In the genomic region with DNA sequence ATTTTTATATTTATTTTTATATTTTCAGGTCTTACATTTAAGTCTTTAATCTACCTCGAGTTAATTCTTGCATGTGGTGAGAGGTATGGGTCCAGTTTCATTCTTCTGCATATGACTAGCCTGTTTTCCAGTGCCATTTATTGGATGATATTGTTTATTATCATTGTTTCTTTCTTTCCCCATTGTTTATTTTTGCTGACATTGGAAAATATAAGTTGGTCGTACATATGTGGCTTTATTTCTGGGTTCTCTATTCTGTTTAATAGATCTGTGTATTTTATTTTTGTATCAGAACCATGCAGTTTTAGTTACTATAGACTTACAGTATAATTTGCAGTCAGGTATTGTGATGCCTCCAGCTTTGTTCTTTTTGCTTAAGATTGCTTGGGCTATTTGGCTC, we compare ENCODE assay signal across 20 cellular contexts.
DNase-seq lines count a peak whose midpoint lies in the region; ATAC-seq, FAIRE-seq and TF ChIP-seq lines count a peak whose summit lies in the region.
"Had no signal": no experiment of that assay in that cellular context is flagged by ENCODE, and none has a peak within 500 bp of the region (broad histone marks: within the 10 kb centered on the region; RNA-seq: fewer than 3 reads in every experiment).

No MANE protein-coding gene starts in this region.

- no peak overlapping the region for H4K8ac ChIP-seq in H1 (ENCODE audit: extremely low read depth, insufficient read depth, low read length)

- H3K36me3 ChIP-seq in HepG2 (replicated peaks in 1 of 2; ENCODE audit: control insufficient read depth in 1 of 2, insufficient read depth in 2 of 2, low read length in 2 of 2) (no peaks in the 10 kb centered on the region), right lobe of liver (no peaks in the 10 kb centered on the region), K562 (ENCODE audit: control insufficient read depth, insufficient read depth, low read length) (no peaks in the 10 kb centered on the region), H1 (ENCODE audit: control insufficient read depth in 2 of 4, insufficient read depth in 4 of 4, low read length in 3 of 4) (no peaks in the 10 kb centered on the region)
- H3K36me3 ChIP-seq: BLaER1 treated with 17β-estradiol and CSF1 and Interleukin-3, amounts not matched to agents 10 nM and 100 nM had no signal

- no peak overlapping the region for H2BK5ac ChIP-seq in H1 (ENCODE audit: low read depth, low read length)

- WGBS in HepG2 (ENCODE audit: low lambda C conversion rate): under 1% methylated on average over 2 of the region's 2 CpGs
- WGBS in right lobe of liver (ENCODE audit: insufficient coverage, low coverage, low lambda C conversion rate, missing lambda C conversion rate): 35% methylated on average over 2 of the region's 2 CpGs
- 0% methylated on average over 2 of the region's 2 CpGs for WGBS in K562 (ENCODE audit: insufficient coverage, low coverage, missing lambda C conversion rate)
- WGBS in H1 (ENCODE audit: extremely low coverage in 1 of 2, insufficient coverage in 1 of 2, insufficient read length in 1 of 2, insufficient replicate concordance in 2 of 2, low coverage in 1 of 2, low lambda C conversion rate in 2 of 2, missing lambda C conversion rate in 1 of 2), 2 experiments: 93% methylated on average over 2 of the region's 2 CpGs; no CpG with 5 or more reads in 1 of the 2 experiments

- CTCF ChIA-PET in HepG2 (lab: Yijun Ruan, JAX; ENCODE audit: low intra/inter-chr PET ratio, low total read pairs) (no interaction called here), K562 (lab: Yijun Ruan, JAX; ENCODE audit: low intra/inter-chr PET ratio) (no interaction called here), H1 (lab: Charles Lee; ENCODE audit: partially characterized antibody) (interaction anchor here (0.7 to 3.2 kb wide), 3 partner anchors 13 to 218 kb away, joined by 4 to 14 read pairs (median 5); no protein-coding TSS in a partner anchor)
- CTCF ChIA-PET in activated naive CD4-positive, alpha-beta T cell treated with anti-CD3 and anti-CD28 coated beads for 36 hours (lab: Charles Lee): interaction anchor here (0.6 kb wide), 1 partner anchor 533 kb away, joined by 3 read pairs; no protein-coding TSS in a partner anchor

- no peak overlapping the region for H2AK5ac ChIP-seq in H1 (ENCODE audit: low read depth, low read length)

- no peak for ATAC-seq in HepG2
- no peak for ATAC-seq in right lobe of liver
- no peak for ATAC-seq in K562
- no peak for ATAC-seq in HG03460 (IDR thresholded peaks at IDR 0.05; ENCODE audit: unreplicated experiment)
- ATAC-seq: CD8-positive, alpha-beta T cell had no signal

- in situ Hi-C loops in HepG2 (cut with HindIII; ENCODE audit: extremely low pct_ligation_motif_present, low pct_unique_long_range_greater_than_20kb): no loop called here
- in situ Hi-C loops in K562 (cut with MboI): no loop called here

- H3K23ac ChIP-seq in H1 (ENCODE audit: insufficient read length): no peak overlapping the region

- H2BK12ac ChIP-seq in H1 (ENCODE audit: low read depth, low read length): no peak overlapping the region

- H2AFZ ChIP-seq in HepG2 (ENCODE audit: low read length): no peak overlapping the region
- no peak overlapping the region for H2AFZ ChIP-seq in K562 (ENCODE audit: low read depth, low read length)
- no peak overlapping the region for H2AFZ ChIP-seq in H1 (ENCODE audit: low read length)

- no peak overlapping the region for H2BK120ac ChIP-seq in H1 (replicated peaks; ENCODE audit: low read depth, low read length)

- H3K4me1 ChIP-seq in HepG2 (ENCODE audit: insufficient read depth, low read length) (no peaks in the 10 kb centered on the region), right lobe of liver (no peaks in the 10 kb centered on the region), K562 (replicated peaks in 1 of 2; ENCODE audit: control insufficient read depth in 2 of 2, insufficient read depth in 2 of 2, low read length in 2 of 2) (no peaks in the 10 kb centered on the region), H1 (replicated peaks in 1 of 4; ENCODE audit: control insufficient read depth in 3 of 4, insufficient read depth in 4 of 4, low read length in 3 of 4) (no peaks in the 10 kb centered on the region)
- H3K4me1 ChIP-seq: BLaER1 treated with 17β-estradiol and CSF1 and Interleukin-3, amounts not matched to agents 10 nM and 100 nM; Caco-2 had no signal

- H2BK15ac ChIP-seq in H1 (ENCODE audit: low read length): no peak overlapping the region

- no peaks in the 10 kb centered on the region for H4K20me1 ChIP-seq in HepG2 (ENCODE audit: insufficient read depth, low read length)
- no peaks in the 10 kb centered on the region for H4K20me1 ChIP-seq in K562 (replicated peaks; ENCODE audit: control insufficient read depth, insufficient read depth, low read length)
- no peaks in the 10 kb centered on the region for H4K20me1 ChIP-seq in H1 (replicated peaks in 1 of 2; ENCODE audit: control insufficient read depth in 1 of 2, insufficient read depth in 2 of 2, low read length in 2 of 2)
- H4K20me1 ChIP-seq: BLaER1 treated with 17β-estradiol and CSF1 and Interleukin-3, amounts not matched to agents 10 nM and 100 nM had no signal

- no peak overlapping the region for H3K27ac Mint-ChIP-seq in activated naive CD4-positive, alpha-beta T cell treated with anti-CD3 and anti-CD28 coated beads for 36 hours
- H3K27ac Mint-ChIP-seq: CD4-positive, alpha-beta T cell; CD8-positive, alpha-beta T cell had no signal

- BruUV-seq in HepG2 (replicated peaks; lab: Mats Ljungman, UMichigan) (no TSS peak), K562 (replicated peaks; lab: Mats Ljungman, UMichigan) (no TSS peak)

- FAIRE-seq in HepG2 (lab: Jason Lieb, UNC) (no peak), K562 (lab: Jason Lieb, UNC) (no peak), H1 (lab: Jason Lieb, UNC) (peak; percentile 28)
- FAIRE-seq: D721Med, G401.6, GM12891, GM19239 had no signal

- H3K27me3 ChIP-seq in HepG2 (ENCODE audit: control insufficient read depth in 1 of 2, insufficient read depth in 2 of 2, low read length in 2 of 2) (no peaks in the 10 kb centered on the region), right lobe of liver (no peaks in the 10 kb centered on the region), K562 (ENCODE audit: control insufficient read depth in 2 of 2, insufficient read depth in 2 of 2, low read length in 2 of 2) (no peaks in the 10 kb centered on the region), H1 (replicated peaks in 1 of 4; ENCODE audit: control insufficient read depth in 3 of 4, extremely low read depth in 1 of 4, insufficient read depth in 3 of 4, low read length in 3 of 4) (no peaks in the 10 kb centered on the region)
- H3K27me3 ChIP-seq: BLaER1 treated with 17β-estradiol and CSF1 and Interleukin-3, amounts not matched to agents 10 nM and 100 nM had no signal

- H3K9ac ChIP-seq in HepG2 (ENCODE audit: insufficient read depth, low read depth, low read length) (no peak overlapping the region), K562 (ENCODE audit: insufficient read depth in 1 of 2, low read depth in 2 of 2, low read length in 2 of 2) (no peak overlapping the region), H1 (replicated peaks in 1 of 4; ENCODE audit: extremely low read depth in 1 of 4, low read depth in 3 of 4, low read length in 3 of 4) (no peak overlapping the region)
- H3K9ac ChIP-seq: BLaER1 treated with 17β-estradiol and CSF1 and Interleukin-3, amounts not matched to agents 10 nM and 100 nM had no signal

- no peak for TF ChIP-seq EP300 in HepG2 (IDR thresholded peaks at IDR 0.05; ENCODE audit: low read depth in 2 of 2, low read length in 2 of 2)
- no peak for TF ChIP-seq EP300 in HepG2 (CRISPR knock-in tag; IDR thresholded peaks at IDR 0.05; ENCODE audit: borderline replicate concordance)
- no peak for TF ChIP-seq EP300 in K562 (IDR thresholded peaks at IDR 0.05; ENCODE audit: low read length)
- TF ChIP-seq EP300 in H1 (IDR thresholded peaks at IDR 0.05; ENCODE audit: borderline replicate concordance in 1 of 2, low read depth in 2 of 2, low read length in 2 of 2): no peak

- intact Hi-C loops in HepG2 (cut with micrococcal nuclease; ENCODE audit: unreplicated experiment): no loop called here
- intact Hi-C loops in right lobe of liver (cut with DNase I): no loop called here
- intact Hi-C loops in K562 (cut with micrococcal nuclease): no loop called here
- intact Hi-C loops in activated naive CD4-positive, alpha-beta T cell treated with anti-CD3 and anti-CD28 coated beads for 36 hours (cut with micrococcal nuclease): no loop called here

- H4K91ac ChIP-seq in H1 (replicated peaks; ENCODE audit: insufficient read length, low read length): no peak overlapping the region

- H3K27ac ChIP-seq in HepG2 (ENCODE audit: extremely low read length, insufficient read depth, low read length) (no peak overlapping the region), right lobe of liver (no peak overlapping the region), K562 (ENCODE audit: extremely low read depth, low read depth, low read length) (no peak overlapping the region), H1 (ENCODE audit: low read depth, low read length) (no peak overlapping the region)
- H3K27ac ChIP-seq: 22Rv1; BLaER1 treated with 17β-estradiol and CSF1 and Interleukin-3, amounts not matched to agents 10 nM and 100 nM; C4-2B had no signal

- H3K79me2 ChIP-seq in HepG2 (ENCODE audit: insufficient read depth, low read length) (no peaks in the 10 kb centered on the region), K562 (ENCODE audit: control insufficient read depth, insufficient read depth, low read length) (no peaks in the 10 kb centered on the region), H1 (ENCODE audit: control insufficient read depth in 1 of 2, insufficient read depth in 2 of 2, low read length in 2 of 2) (no peaks in the 10 kb centered on the region)

- no peak overlapping the region for H2BK20ac ChIP-seq in H1 (ENCODE audit: low read length)

- H3K23me2 ChIP-seq in H1 (ENCODE audit: low read depth, low read length): no peaks in the 10 kb centered on the region

- DNase-seq in HepG2 (ENCODE audit: low spot score) (no peak), right lobe of liver (no peak), K562 (ENCODE audit: extremely low read depth in 1 of 4, low spot score in 3 of 4) (no peak), H1 (ENCODE audit: low read depth in 1 of 2, low spot score in 2 of 2) (no peak)
- no peak for DNase-seq in activated naive CD4-positive, alpha-beta T cell treated with anti-CD3 and anti-CD28 coated beads for 36 hours
- DNase-seq: ACHN; Caco-2; Calu3; CD4-positive, alpha-beta T cell; CD8-positive, alpha-beta T cell; DMS79 treated with DMSO at 0.1 percent for 48 hours; GF-D8 had no signal

- no peak overlapping the region for H3K14ac ChIP-seq in H1 (ENCODE audit: insufficient read length)

- peaks cover 7% of the 10 kb centered on the region for H3K9me3 Mint-ChIP-seq in activated naive CD4-positive, alpha-beta T cell treated with anti-CD3 and anti-CD28 coated beads for 36 hours

- H3K4me3 ChIP-seq in HepG2 (replicated peaks in 1 of 3; ENCODE audit: insufficient read depth in 1 of 3, low read depth in 2 of 3, low read length in 3 of 3) (no peak overlapping the region), right lobe of liver (no peak overlapping the region), K562 (no peak overlapping the region), H1 (ENCODE audit: extremely low read depth in 1 of 4, insufficient read depth in 2 of 4, low read depth in 3 of 4, low read length in 4 of 4) (no peak overlapping the region)
- H3K4me3 ChIP-seq: BLaER1 treated with 17β-estradiol and CSF1 and Interleukin-3, amounts not matched to agents 10 nM and 100 nM had no signal

- H4K5ac ChIP-seq in H1 (ENCODE audit: insufficient read length, low read depth, low read length): no peak overlapping the region

- no peaks in the 10 kb centered on the region for H3K79me1 ChIP-seq in H1 (ENCODE audit: low read depth, low read length)

- no peak for TF ChIP-seq POLR2A in HepG2 (IDR thresholded peaks at IDR 0.05; ENCODE audit: insufficient read depth in 1 of 2, low read depth in 2 of 2, low read length in 2 of 2)
- no peak for TF ChIP-seq POLR2A in right lobe of liver (IDR thresholded peaks at IDR 0.05)
- TF ChIP-seq POLR2A in K562 (conservative IDR thresholded peaks at IDR 0.05): no peak
- TF ChIP-seq POLR2A in H1 (IDR thresholded peaks at IDR 0.05; ENCODE audit: control extremely low read depth in 1 of 2, low read depth in 2 of 2, low read length in 2 of 2): no peak

- H3K9me3 ChIP-seq in HepG2 (ENCODE audit: low read length) (peaks cover 27% of the 10 kb centered on the region), right lobe of liver (no peaks in the 10 kb centered on the region), K562 (replicated peaks; ENCODE audit: control insufficient read depth, insufficient read depth, low read depth, low read length) (no peaks in the 10 kb centered on the region), H1 (ENCODE audit: insufficient read depth in 2 of 2, low read depth in 1 of 2, low read length in 1 of 2) (no peaks in the 10 kb centered on the region)
- H3K9me3 ChIP-seq: Caco-2 had no signal

- TF ChIP-seq RAD21 in HepG2 (CRISPR knock-in tag; IDR thresholded peaks at IDR 0.05) (no peak), K562 (CRISPR knock-in tag; conservative IDR thresholded peaks at IDR 0.05 in 1 of 2, IDR thresholded peaks at IDR 0.05 in 1 of 2) (no peak), H1 (IDR thresholded peaks at IDR 0.05 in 1 of 2, conservative IDR thresholded peaks at IDR 0.05 in 1 of 2; ENCODE audit: low read depth in 2 of 2, low read length in 2 of 2) (no peak)

- H3K4me2 ChIP-seq in HepG2 (ENCODE audit: low read depth, low read length) (no peak overlapping the region), K562 (ENCODE audit: insufficient read depth, low read length) (no peak overlapping the region), H1 (ENCODE audit: insufficient read depth in 1 of 2, low read depth in 2 of 2, low read length in 2 of 2) (no peak overlapping the region)
- H3K4me2 ChIP-seq: BLaER1 treated with 17β-estradiol and CSF1 and Interleukin-3, amounts not matched to agents 10 nM and 100 nM had no signal

- H3K4me3 Mint-ChIP-seq in activated naive CD4-positive, alpha-beta T cell treated with anti-CD3 and anti-CD28 coated beads for 36 hours: no peak overlapping the region
- H3K4me3 Mint-ChIP-seq: CD4-positive, alpha-beta T cell; CD8-positive, alpha-beta T cell had no signal

- no peaks in the 10 kb centered on the region for H3K27me3 Mint-ChIP-seq in activated naive CD4-positive, alpha-beta T cell treated with anti-CD3 and anti-CD28 coated beads for 36 hours (ENCODE audit: low read depth)
- H3K27me3 Mint-ChIP-seq: CD4-positive, alpha-beta T cell had no signal

- no peak overlapping the region for H3K4ac ChIP-seq in H1 (replicated peaks; ENCODE audit: insufficient read length, low read depth, low read length)

- H3K18ac ChIP-seq in H1 (ENCODE audit: extremely low read depth, low read length): no peak overlapping the region

- POLR2A ChIA-PET in HepG2 (lab: Yijun Ruan, JAX) (no interaction called here), K562 (lab: Yijun Ruan, JAX) (no interaction called here), H1 (lab: Charles Lee; ENCODE audit: partially characterized antibody) (no interaction called here)

- H3K9me1 ChIP-seq in K562 (ENCODE audit: control insufficient read depth, insufficient read depth, low read length): no peaks in the 10 kb centered on the region

- no peak for TF ChIP-seq CTCF in HepG2 (CRISPR knock-in tag; IDR thresholded peaks at IDR 0.05)
- TF ChIP-seq CTCF in right lobe of liver (IDR thresholded peaks at IDR 0.05): no peak
- no peak for TF ChIP-seq CTCF in K562 (IDR thresholded peaks at IDR 0.05 in 2 of 3, conservative IDR thresholded peaks at IDR 0.05 in 1 of 3; ENCODE audit: insufficient read depth in 2 of 3, low read depth in 1 of 3, low read length in 3 of 3)
- TF ChIP-seq CTCF in H1 (IDR thresholded peaks at IDR 0.05; ENCODE audit: control extremely low read depth in 1 of 3, insufficient read depth in 1 of 3, low read depth in 1 of 3, low read length in 3 of 3): no peak

- H3K36me3 Mint-ChIP-seq in activated naive CD4-positive, alpha-beta T cell treated with anti-CD3 and anti-CD28 coated beads for 36 hours (ENCODE audit: low read depth): no peaks in the 10 kb centered on the region
- H3K36me3 Mint-ChIP-seq: CD8-positive, alpha-beta T cell had no signal

- no peaks in the 10 kb centered on the region for H3K4me1 Mint-ChIP-seq in activated naive CD4-positive, alpha-beta T cell treated with anti-CD3 and anti-CD28 coated beads for 36 hours (ENCODE audit: low read depth)

- no peak overlapping the region for H3K56ac ChIP-seq in H1 (replicated peaks; ENCODE audit: insufficient read length, low read depth, low read length)

Comparison
In these comparisons a context has a peak if more than half of its experiments do, and no peak if none do; other contexts are left out.
1. CTCF ChIA-PET loops: an anchor here in H1 (0.7 to 3.2 kb wide) and activated naive CD4-positive, alpha-beta T cell treated with anti-CD3 and anti-CD28 coated beads for 36 hours (0.6 kb wide); none called in HepG2 and K562.
2. Of the 241 proteins assayed by ChIP-seq in both HepG2 and K562: peak only in HepG2: MAFF and MAFK; only in K562: MAFG; in both: none; in neither: 238.